ENCODE assay signal across 19 cellular contexts in the genomic region with DNA sequence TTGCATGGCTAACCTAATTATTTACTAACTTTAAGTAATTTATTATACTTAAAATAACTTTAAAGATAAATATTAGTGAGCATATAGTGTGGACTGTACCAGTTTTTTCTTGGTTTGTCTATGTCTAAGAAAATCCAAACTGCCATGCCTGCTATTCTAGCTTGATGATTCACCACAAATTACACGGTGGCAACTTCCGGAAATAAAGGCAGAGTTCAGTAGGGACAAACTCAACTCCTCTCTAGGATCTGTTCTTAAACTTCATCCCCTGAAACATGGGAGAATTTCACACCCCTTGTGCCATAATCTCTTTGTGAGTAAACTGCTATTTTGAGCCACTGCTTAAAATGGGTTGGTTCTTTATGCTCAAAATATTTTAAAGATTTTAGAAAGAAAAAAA.
"Had no signal": no experiment of that assay in that cellular context is flagged by ENCODE, and none has a peak within 500 bp of the region (broad histone marks: within the 10 kb centered on the region; RNA-seq: fewer than 3 reads in every experiment).

No MANE protein-coding gene starts in this region.

- H3K27me3 ChIP-seq: brain microvascular endothelial cell, pancreas had no signal

- DNase-seq: activated CD4-positive, alpha-beta T cell treated with anti-CD3 and anti-CD28 coated beads for 48 hours; activated CD8-positive, alpha-beta memory T cell treated with anti-CD3 and anti-CD28 coated beads, Interleukin-2, amount 50 U/mL, for 4 hours; activated CD8-positive, alpha-beta T cell treated with anti-CD3 and anti-CD28 coated beads, Interleukin-2, amount 10 ng/mL, durations not matched to agents 7 days and 5 days; activated effector memory CD4-positive, alpha-beta T cell treated with anti-CD3 and anti-CD28 coated beads, Interleukin-2, amount 50 U/mL, for 16 hours; activated T-cell treated with anti-CD3 and anti-CD28 coated beads, Interleukin-2, amount 50 U/mL, for 48 hours; amniotic stem cell; brain microvascular endothelial cell; erythroblast; glutamatergic neuron; left colon; mucosa of descending colon; naive thymus-derived CD8-positive, alpha-beta T cell; pancreas; stimulated activated CD4-positive, alpha-beta T cell treated with anti-CD3 and anti-CD28 coated beads, Interleukin-12 subunit alpha, Interleukin-12 subunit beta, amount 100 ng/mL, for 4 hours; stimulated activated CD4-positive, alpha-beta T cell treated with anti-CD3 and anti-CD28 coated beads, Interleukin-2, amount 100 ng/mL, for 24 hours; SW 1271 had no signal

- H3K4me1 ChIP-seq: pancreas had no signal

- FAIRE-seq: TTC549 had no signal

- H3K9me3 ChIP-seq: mucosa of descending colon, pancreas had no signal

- H3K27ac ChIP-seq: brain microvascular endothelial cell, pancreas had no signal

- H3K4me3 ChIP-seq: mucosa of descending colon, pancreas had no signal

- ATAC-seq: activated CD8-positive, alpha-beta T cell treated with anti-CD3 and anti-CD28 coated beads, Interleukin-2, amount 10 ng/mL, durations not matched to agents 7 days and 5 days; left colon; mucosa of descending colon; naive thymus-derived CD8-positive, alpha-beta T cell; pancreas; stimulated activated effector memory CD8-positive, alpha-beta T cell treated with anti-CD3 and anti-CD28 coated beads, Interleukin-12 subunit alpha, Interleukin-12 subunit beta, amount 100 ng/mL, for 72 hours; WTC11 had no signal

- H3K36me3 ChIP-seq: brain microvascular endothelial cell, pancreas had no signal
